Comparison of ENCODE assay signal across 12 cellular contexts in the genomic region with DNA sequence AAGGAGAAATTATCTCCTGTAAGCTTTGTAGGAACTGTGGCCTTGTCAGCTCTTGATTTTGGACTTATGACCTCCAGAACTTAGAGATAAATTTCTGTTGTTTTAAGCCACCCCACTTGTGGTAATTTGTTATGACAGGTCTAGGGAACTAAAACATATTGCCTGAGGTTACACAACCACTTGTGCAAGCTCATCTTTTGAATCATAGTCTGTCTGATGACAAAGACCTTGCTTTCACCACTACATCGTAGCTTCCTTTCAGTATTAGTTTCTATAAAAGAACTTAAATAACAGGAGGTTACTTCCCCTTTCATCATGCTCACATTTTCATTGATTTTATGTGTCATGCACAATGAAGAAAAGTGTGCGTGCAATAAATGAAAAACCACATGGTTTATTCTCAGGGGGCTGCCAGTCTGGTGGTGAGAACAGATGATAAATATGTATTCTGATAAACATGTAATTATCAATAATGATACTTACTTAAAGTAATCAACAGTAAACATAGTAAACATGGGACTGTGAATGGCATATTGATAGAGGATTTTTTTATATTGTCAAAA.
DNase-seq lines count a peak whose midpoint lies in the region; ATAC-seq and TF ChIP-seq lines count a peak whose summit lies in the region.
"Had no signal": no experiment of that assay in that cellular context is flagged by ENCODE, and none has a peak within 500 bp of the region (broad histone marks: within the 10 kb centered on the region; RNA-seq: fewer than 3 reads in every experiment).

No MANE protein-coding gene starts in this region.

- H3F3A ChIP-seq in smooth muscle cell (ENCODE audit: low read depth): no peaks in the 10 kb centered on the region

- WGBS in smooth muscle cell (ENCODE audit: low lambda C conversion rate): 55% methylated on average over 2 of the region's 2 CpGs

- H3K9ac ChIP-seq in smooth muscle cell (ENCODE audit: low read depth): no peak overlapping the region

- H3K4me3 ChIP-seq in smooth muscle cell: no peak overlapping the region
- H3K4me3 ChIP-seq: A549 had no signal

- no peak overlapping the region for H2AFZ ChIP-seq in smooth muscle cell (ENCODE audit: low read depth)

- no peaks in the 10 kb centered on the region for H3K4me1 ChIP-seq in smooth muscle cell (ENCODE audit: low read depth)
- H3K4me1 ChIP-seq: A549 had no signal

- H3K9me3 Mint-ChIP-seq in activated T-cell treated with anti-CD3 and anti-CD28 coated beads, Interleukin-2, amount 50 U/mL, for 72 hours: peaks cover 3 to 10% of the 10 kb centered on the region in 2 donors
- H3K9me3 Mint-ChIP-seq in activated T-cell treated with anti-CD3 and anti-CD28 coated beads, Interleukin-2, amount 50 U/mL, for 4 hours: peaks cover 15% of the 10 kb centered on the region

- no peaks in the 10 kb centered on the region for H3K79me2 ChIP-seq in smooth muscle cell (ENCODE audit: low read depth)

- no peak for TF ChIP-seq CTCF in smooth muscle cell (IDR thresholded peaks at IDR 0.05; ENCODE audit: borderline replicate concordance, insufficient read depth, poor library complexity, severe bottlenecking)

- peak overlapping the region; percentile 50 for H3K4me2 ChIP-seq in smooth muscle cell
- H3K4me2 ChIP-seq: A549 had no signal

- no peak for DNase-seq in activated T-cell treated with anti-CD3 and anti-CD28 coated beads, Interleukin-2, amount 50 U/mL, for 72 hours
- DNase-seq in activated T-cell treated with anti-CD3 and anti-CD28 coated beads, Interleukin-2, amount 50 U/mL, for 4 hours: no peak
- DNase-seq in SW480 (ENCODE audit: low spot score) (peak; percentile 2), smooth muscle cell (lab: John Stamatoyannopoulos, UW; ENCODE audit: unreplicated experiment) (no peak), nucleus accumbens (lab: John Stamatoyannopoulos, UW) (no peak), DMS 273 (lab: John Stamatoyannopoulos, UW; ENCODE audit: unreplicated experiment) (no peak), HT-29 (ENCODE audit: low spot score) (no peak)
- DNase-seq: brain microvascular endothelial cell, PC-3, posterior cingulate gyrus had no signal

- peaks cover 5% of the 10 kb centered on the region for H3K9me3 ChIP-seq in smooth muscle cell (replicated peaks; ENCODE audit: low read depth)
- H3K9me3 ChIP-seq: A549 had no signal

- no peak overlapping the region for H3K27ac Mint-ChIP-seq in activated T-cell treated with anti-CD3 and anti-CD28 coated beads, Interleukin-2, amount 50 U/mL, for 72 hours

- no peak overlapping the region for H3K4me3 Mint-ChIP-seq in activated T-cell treated with anti-CD3 and anti-CD28 coated beads, Interleukin-2, amount 50 U/mL, for 72 hours
- H3K4me3 Mint-ChIP-seq in activated T-cell treated with anti-CD3 and anti-CD28 coated beads, Interleukin-2, amount 50 U/mL, for 4 hours: no peak overlapping the region

- peaks cover 4 to 5% of the 10 kb centered on the region in 2 donors for H3K36me3 Mint-ChIP-seq in activated T-cell treated with anti-CD3 and anti-CD28 coated beads, Interleukin-2, amount 50 U/mL, for 72 hours (ENCODE audit: insufficient read depth in 2 of 2)
- H3K36me3 Mint-ChIP-seq in activated T-cell treated with anti-CD3 and anti-CD28 coated beads, Interleukin-2, amount 50 U/mL, for 4 hours (ENCODE audit: insufficient read depth): no peaks in the 10 kb centered on the region

- H3K27me3 Mint-ChIP-seq in activated T-cell treated with anti-CD3 and anti-CD28 coated beads, Interleukin-2, amount 50 U/mL, for 72 hours (ENCODE audit: low read depth): no peaks in the 10 kb centered on the region
- no peaks in the 10 kb centered on the region for H3K27me3 Mint-ChIP-seq in activated T-cell treated with anti-CD3 and anti-CD28 coated beads, Interleukin-2, amount 50 U/mL, for 4 hours (ENCODE audit: low read depth)

- H3K27me3 ChIP-seq in smooth muscle cell (ENCODE audit: low read depth): no peaks in the 10 kb centered on the region
- H3K27me3 ChIP-seq: brain microvascular endothelial cell had no signal

- peak; percentile 73 to 75 for ATAC-seq in activated T-cell treated with anti-CD3 and anti-CD28 coated beads, Interleukin-2, amount 50 U/mL, for 72 hours (replicated peaks in 1 of 2)
- ATAC-seq in activated T-cell treated with anti-CD3 and anti-CD28 coated beads, Interleukin-2, amount 50 U/mL, for 4 hours: no peak
- peak; percentile 85 for ATAC-seq in HG03159 (IDR thresholded peaks at IDR 0.05; ENCODE audit: unreplicated experiment)
- ATAC-seq: A549, PC-3 had no signal

- no peaks in the 10 kb centered on the region for H3K36me3 ChIP-seq in smooth muscle cell (ENCODE audit: low read depth)
- H3K36me3 ChIP-seq: brain microvascular endothelial cell had no signal

- no peaks in the 10 kb centered on the region for H3K4me1 Mint-ChIP-seq in activated T-cell treated with anti-CD3 and anti-CD28 coated beads, Interleukin-2, amount 50 U/mL, for 72 hours (ENCODE audit: low read depth)
- no peaks in the 10 kb centered on the region for H3K4me1 Mint-ChIP-seq in activated T-cell treated with anti-CD3 and anti-CD28 coated beads, Interleukin-2, amount 50 U/mL, for 4 hours (ENCODE audit: low read depth)

- peak overlapping the region; percentile 54 for H3K27ac ChIP-seq in smooth muscle cell (ENCODE audit: low read depth)
- H3K27ac ChIP-seq: A549, brain microvascular endothelial cell had no signal

- no peaks in the 10 kb centered on the region for H4K20me1 ChIP-seq in smooth muscle cell (ENCODE audit: low read depth)

Comparison
In these comparisons a context has a peak if more than half of its experiments do, and no peak if none do; other contexts are left out.
1. ATAC-seq: peak in activated T-cell treated with anti-CD3 and anti-CD28 coated beads, Interleukin-2, amount 50 U/mL, for 72 hours (2 of 2) and HG03159 (single experiment); none in activated T-cell treated with anti-CD3 and anti-CD28 coated beads, Interleukin-2, amount 50 U/mL, for 4 hours (0 of 2).